In genomic region chr12:57904848-57905811, GRCh38 we compare ENCODE assay signal across 8 cellular contexts. TPM values are rescaled to one million over a fixed set of nuclear protein-coding genes. Genes with fewer than 3 reads are reported as not detected.
DNase-seq lines count a peak whose midpoint lies in the region; ATAC-seq, FAIRE-seq and TF ChIP-seq lines count a peak whose summit lies in the region.

No MANE protein-coding gene starts in this region.

- H3K4me1 Mint-ChIP-seq in GM23338 = peaks cover 8% of the 10 kb centered on the region
- peaks cover 13% of the 10 kb centered on the region for H3K4me1 Mint-ChIP-seq in activated T-cell treated with anti-CD3 and anti-CD28 coated beads, Interleukin-2, amount 50 U/mL, for 4 hours (ENCODE audit: low read depth)

- H3K4me3 ChIP-seq in GM23338 (no peak overlapping the region), fibroblast of lung (replicated peaks in 1 of 4; ENCODE audit: control extremely low read depth in 1 of 4, insufficient read depth in 1 of 4, low read depth in 3 of 4, low read length in 4 of 4) (no peak overlapping the region), neural cell (ENCODE audit: low read length) (no peak overlapping the region), stomach (peak overlapping the region in 1 of 4 donors; percentile 26)

- TF ChIP-seq RAD21 in neural cell (conservative IDR thresholded peaks at IDR 0.05) = peak; percentile 100

- DNase-seq in EH (ENCODE audit: low read depth) (peak; percentile 90), GM23338 (ENCODE audit: low spot score) (peak; percentile 97), RCC 7860 (ENCODE audit: low spot score) (peak; percentile 65), fibroblast of lung (ENCODE audit: low read depth in 2 of 2) (peak; percentile 71 to 93), stomach (peak; percentile 90)
- DNase-seq in activated T-cell treated with anti-CD3 and anti-CD28 coated beads, Interleukin-2, amount 50 U/mL, for 4 hours = peak; percentile 85

- WGBS in stomach, 5 donors = 37 to 41% (median 38%) methylated on average over 26 of the region's 26 CpGs

- no peaks in the 10 kb centered on the region for H3K36me3 Mint-ChIP-seq in GM23338 (ENCODE audit: low read depth)
- H3K36me3 Mint-ChIP-seq in activated T-cell treated with anti-CD3 and anti-CD28 coated beads, Interleukin-2, amount 50 U/mL, for 4 hours (ENCODE audit: insufficient read depth) = no peaks in the 10 kb centered on the region

- peak; percentile 68 for FAIRE-seq in RCC 7860 (lab: Jason Lieb, UNC)

- H3F3A ChIP-seq in GM23338 (replicated peaks; ENCODE audit: low read depth) (no peaks in the 10 kb centered on the region), neural cell (ENCODE audit: insufficient read depth, low read length, poor library complexity, severe bottlenecking) (no peaks in the 10 kb centered on the region)

- H3K4me2 ChIP-seq in GM23338 (no peak overlapping the region), fibroblast of lung (ENCODE audit: extremely low read depth, insufficient read depth, low read length) (peak overlapping the region; percentile 41), neural cell (ENCODE audit: low read length) (no peak overlapping the region)

- H4K20me1 ChIP-seq in GM23338 (replicated peaks; ENCODE audit: insufficient read depth) = no peaks in the 10 kb centered on the region
- H4K20me1 ChIP-seq in fibroblast of lung (ENCODE audit: control insufficient read depth, extremely low read depth, insufficient read depth, low read length) = no peaks in the 10 kb centered on the region
- H4K20me1 ChIP-seq in neural cell (ENCODE audit: insufficient read depth) = no peaks in the 10 kb centered on the region

- H2AFZ ChIP-seq in GM23338 (0 out of 2 replicates have a peak overlapping the region, but pooled peaks have one; percentile 1), fibroblast of lung (ENCODE audit: low read length) (peak overlapping the region; percentile 12), neural cell (ENCODE audit: low read depth, low read length) (no peak overlapping the region)

- TF ChIP-seq POLR2A in stomach (IDR thresholded peaks at IDR 0.05) = no peak

- no peaks in the 10 kb centered on the region; the same call in 2 of the 3 replicates for H3K9me3 Mint-ChIP-seq in GM23338
- no peaks in the 10 kb centered on the region for H3K9me3 Mint-ChIP-seq in activated T-cell treated with anti-CD3 and anti-CD28 coated beads, Interleukin-2, amount 50 U/mL, for 4 hours

- H3K9me2 ChIP-seq in GM23338 (ENCODE audit: insufficient read depth) = no peaks in the 10 kb centered on the region
- H3K9me2 ChIP-seq in neural cell (ENCODE audit: insufficient read depth, low read length) = no peaks in the 10 kb centered on the region

- H3K4me3 Mint-ChIP-seq in GM23338 = no peak overlapping the region
- peak overlapping the region; percentile 53 for H3K4me3 Mint-ChIP-seq in activated T-cell treated with anti-CD3 and anti-CD28 coated beads, Interleukin-2, amount 50 U/mL, for 4 hours

- intact Hi-C loops in stomach (cut with DNase I; ENCODE audit: low total_unique reads) = no loop called here

- H3K27me3 ChIP-seq in GM23338 (ENCODE audit: insufficient read depth) (peaks cover 10% of the 10 kb centered on the region; the same call in 1 of the 2 replicates), fibroblast of lung (ENCODE audit: control insufficient read depth, insufficient read depth, low read length) (peaks cover 9% of the 10 kb centered on the region), neural cell (ENCODE audit: insufficient read depth, low read depth, low read length) (no peaks in the 10 kb centered on the region), stomach (no peaks in the 10 kb centered on the region)

- ATAC-seq in GM23338 = peak; percentile 88
- peak; percentile 95 to 98 for ATAC-seq in activated T-cell treated with anti-CD3 and anti-CD28 coated beads, Interleukin-2, amount 50 U/mL, for 4 hours

- no peak overlapping the region for H3K27ac Mint-ChIP-seq in GM23338

- peaks cover 8% of the 10 kb centered on the region for H3K27me3 Mint-ChIP-seq in GM23338 (ENCODE audit: insufficient read depth, low read depth, poor library complexity)
- H3K27me3 Mint-ChIP-seq in activated T-cell treated with anti-CD3 and anti-CD28 coated beads, Interleukin-2, amount 50 U/mL, for 4 hours (ENCODE audit: low read depth) = peaks cover 9% of the 10 kb centered on the region

- no peak for TF ChIP-seq EP300 in neural cell (conservative IDR thresholded peaks at IDR 0.05; ENCODE audit: poor library complexity, severe bottlenecking)
- no peak for TF ChIP-seq EP300 in stomach (IDR thresholded peaks at IDR 0.05)

- H3K27ac ChIP-seq in GM23338 (ENCODE audit: low read depth) (no peak overlapping the region), fibroblast of lung (ENCODE audit: insufficient read depth, low read length) (no peak overlapping the region), neural cell (ENCODE audit: low read length) (no peak overlapping the region), stomach (peak overlapping the region in 1 of 5 donors; percentile 46)

- no peaks in the 10 kb centered on the region for H3K9me3 ChIP-seq in fibroblast of lung (ENCODE audit: control insufficient read depth, insufficient read depth, low read depth, low read length)
- no peaks in the 10 kb centered on the region for H3K9me3 ChIP-seq in neural cell (ENCODE audit: low read length)
- H3K9me3 ChIP-seq in stomach = no peaks in the 10 kb centered on the region

- H3K4me1 ChIP-seq in GM23338 (ENCODE audit: insufficient read depth) (no peaks in the 10 kb centered on the region; the same call in 1 of the 2 replicates), fibroblast of lung (ENCODE audit: control insufficient read depth, extremely low read depth, insufficient read depth, low read length) (no peaks in the 10 kb centered on the region), stomach (peaks cover 4 to 12% (median 8%) of the 10 kb centered on the region in 4 donors)

- TF ChIP-seq CTCF in GM23338 (conservative IDR thresholded peaks at IDR 0.05; ENCODE audit: low read depth in 2 of 2) (peak; percentile 100), LNCAP (IDR thresholded peaks at IDR 0.05) (peak; percentile 100), fibroblast of lung (conservative IDR thresholded peaks at IDR 0.05 in 1 of 2, IDR thresholded peaks at IDR 0.05 in 1 of 2; ENCODE audit: low read depth in 1 of 2, low read length in 2 of 2) (peak; percentile 100), neural cell (IDR thresholded peaks at IDR 0.05; ENCODE audit: poor library complexity, severe bottlenecking) (peak; percentile 100), stomach (IDR thresholded peaks at IDR 0.05) (peak in 6 of 7 experiments; percentile 94 to 100 (median 100))

- H3K79me2 ChIP-seq in GM23338 (replicated peaks; ENCODE audit: insufficient read depth) (no peaks in the 10 kb centered on the region), fibroblast of lung (ENCODE audit: control insufficient read depth, insufficient read depth, low read length) (no peaks in the 10 kb centered on the region), neural cell (replicated peaks; ENCODE audit: insufficient read depth, low read length) (no peaks in the 10 kb centered on the region)

- H3K9ac ChIP-seq in fibroblast of lung (ENCODE audit: insufficient read depth, low read length) = no peak overlapping the region
- no peak overlapping the region for H3K9ac ChIP-seq in neural cell (ENCODE audit: low read length)

- H3K36me3 ChIP-seq in GM23338 (ENCODE audit: insufficient read depth) (no peaks in the 10 kb centered on the region), fibroblast of lung (ENCODE audit: control insufficient read depth, insufficient read depth, low read length) (no peaks in the 10 kb centered on the region), neural cell (ENCODE audit: insufficient read depth, low read length) (no peaks in the 10 kb centered on the region), stomach (no peaks in the 10 kb centered on the region)

TF ChIP-seq in GM23338, 12 proteins besides CTCF, POLR2A, EP300 and RAD21 (continues in another document):
- peak; percentile 49; the same call in 1 of the 2 replicates for TF ChIP-seq CREB1 (CRISPR knock-in tag; IDR thresholded peaks at IDR 0.05; ENCODE audit: low read depth)
- TF ChIP-seq EZH2 (IDR thresholded peaks at IDR 0.05; ENCODE audit: low read depth, unreplicated experiment) = no peak
- no peak for TF ChIP-seq ZNF331 (CRISPR knock-in tag; IDR thresholded peaks at IDR 0.05; ENCODE audit: low read depth)

TF ChIP-seq in neural cell, 6 proteins besides CTCF, POLR2A, EP300 and RAD21 (continues in another document):
- TF ChIP-seq MXI1 (conservative IDR thresholded peaks at IDR 0.05; ENCODE audit: poor library complexity, severe bottlenecking) (peak; percentile 70), EZH2 (IDR thresholded peaks at IDR 0.05; ENCODE audit: borderline replicate concordance, insufficient read depth, low read length, poor library complexity, severe bottlenecking) (no peak), SMC3 (conservative IDR thresholded peaks at IDR 0.05; ENCODE audit: poor library complexity) (peak; percentile 100), TAF1 (IDR thresholded peaks at IDR 0.05; ENCODE audit: low read depth) (no peak)

RNA-seq across cellular contexts. Expression of gene ATP23, which starts 36.2 kb away (rescaled TPM):
- total RNA-seq in GM23338 (2014; rRNA removed; shearing (Covaris generic)) = 14.7 and 22.4 TPM in 2 replicates
- polyA plus RNA-seq in GM23338 (2016; fragmentation: Nextera tagmentation; extraction: Ambion mirVana) (21.0 and 22.1 TPM in 2 replicates), fibroblast of lung (4.8 and 8.7 TPM in 2 replicates), neural cell (5.7 and 13.3 TPM in 2 replicates), stomach (10 to 100 TPM in 2 of 3 donors, 1 to 10 TPM in 1; 6.9 to 11.1 (median 10.2) TPM)
- total RNA-seq in activated T-cell treated with anti-CD3 and anti-CD28 coated beads, Interleukin-2, amount 50 U/mL, for 4 hours = 1 to 10 TPM; 3.3 to 7.0 (median 5.9) TPM
- total RNA-seq in fibroblast of lung (8.5 and 9.4 TPM in 2 replicates), stomach (10 to 100 TPM in 1 of 5 donors, 1 to 10 TPM in 4; 4.1 to 18.0 (median 6.1) TPM)
- 4.2 and 5.3 TPM in 2 replicates for polyA plus RNA-seq in fibroblast of lung (2012)
- polyA minus RNA-seq in fibroblast of lung (ENCODE audit: low replicate concordance) (7.6 TPM in 1 of 2 replicates, not detected in the other), neural cell (3.2 and 4.3 TPM in 2 replicates)

RNA-seq across cellular contexts. Expression of gene CTDSP2, which starts 58.6 kb away (rescaled TPM):
- total RNA-seq in GM23338 (2014; rRNA removed; shearing (Covaris generic)) = 66.3 and 81.9 TPM in 2 replicates
- polyA plus RNA-seq in GM23338 (2016; fragmentation: Nextera tagmentation; extraction: Ambion mirVana) (20.8 and 22.8 TPM in 2 replicates), fibroblast of lung (199 and 208 TPM in 2 replicates), neural cell (22.7 and 23.6 TPM in 2 replicates), stomach (10 to 100 TPM; 28.4 to 67.4 (median 65.4) TPM)
- 10 to 100 TPM; 30.9 to 41.7 (median 35.3) TPM for total RNA-seq in activated T-cell treated with anti-CD3 and anti-CD28 coated beads, Interleukin-2, amount 50 U/mL, for 4 hours
- total RNA-seq in fibroblast of lung (87.8 and 92.0 TPM in 2 replicates), stomach (100 to 1,000 TPM in 2 of 5 donors, 10 to 100 TPM in 3; 64.6 to 152 (median 82.4) TPM)
- polyA plus RNA-seq in fibroblast of lung (2012) = 130 and 165 TPM in 2 replicates
- polyA minus RNA-seq in fibroblast of lung (ENCODE audit: low replicate concordance) (481 and 517 TPM in 2 replicates), neural cell (26.3 and 27.7 TPM in 2 replicates)
